Comparison of ENCODE assay signal across 16 cellular contexts in the genomic region with DNA sequence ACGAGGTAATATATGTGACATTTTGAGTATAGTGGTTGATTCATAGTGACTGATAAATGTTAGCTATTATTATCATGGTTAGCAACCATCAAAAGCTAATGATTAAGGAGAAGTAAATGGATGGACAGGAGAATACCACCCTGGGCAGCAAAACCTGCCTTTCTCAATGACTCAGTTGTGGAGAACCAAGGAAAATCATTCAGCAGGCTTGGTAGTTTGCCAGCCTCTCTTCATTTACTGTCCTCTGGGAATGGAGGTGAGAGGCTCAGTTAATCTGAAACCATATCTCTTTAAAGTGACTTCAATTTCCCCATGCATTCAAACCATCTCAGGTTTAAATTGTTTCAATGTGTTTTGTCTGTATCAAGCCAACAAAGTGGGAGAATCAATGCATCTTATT. TPM values are rescaled to one million over a fixed set of nuclear protein-coding genes. Genes with fewer than 3 reads are reported as not detected.
A peak's percentile ranks its signal among the peaks of the same experiment; 100 is the strongest.
DNase-seq lines count a peak whose midpoint lies in the region; ATAC-seq and TF ChIP-seq lines count a peak whose summit lies in the region.
"Had no signal": no experiment of that assay in that cellular context is flagged by ENCODE, and none has a peak within 500 bp of the region (broad histone marks: within the 10 kb centered on the region; RNA-seq: fewer than 3 reads in every experiment).

No MANE protein-coding gene starts in this region.

- no peaks in the 10 kb centered on the region for H3K36me3 ChIP-seq in smooth muscle cell (ENCODE audit: low read depth)
- H3K36me3 ChIP-seq: ascending aorta, thoracic aorta had no signal

- H3K4me2 ChIP-seq in smooth muscle cell: no peak overlapping the region

- no peaks in the 10 kb centered on the region for H3K79me2 ChIP-seq in smooth muscle cell (ENCODE audit: low read depth)

- no peak overlapping the region for H3K27ac Mint-ChIP-seq in T-helper 17 cell
- H3K27ac Mint-ChIP-seq: activated CD8-positive, alpha-beta memory T cell treated with anti-CD3 and anti-CD28 coated beads, Interleukin-2, amount 10 ng/mL, durations not matched to agents 7 days and 5 days; nephron had no signal

- H4K20me1 ChIP-seq in smooth muscle cell (ENCODE audit: low read depth): no peaks in the 10 kb centered on the region

- 97% methylated on average over 1 of the region's 1 CpG for WGBS in smooth muscle cell (ENCODE audit: low lambda C conversion rate)

- no peaks in the 10 kb centered on the region for H3K27me3 ChIP-seq in smooth muscle cell (ENCODE audit: low read depth)
- H3K27me3 ChIP-seq: ascending aorta had no signal

- no peaks in the 10 kb centered on the region for H3K4me1 Mint-ChIP-seq in T-helper 17 cell
- H3K4me1 Mint-ChIP-seq: activated CD8-positive, alpha-beta memory T cell treated with anti-CD3 and anti-CD28 coated beads, Interleukin-2, amount 10 ng/mL, durations not matched to agents 7 days and 5 days had no signal

- DNase-seq in NCI-H2196 (lab: John Stamatoyannopoulos, UW; ENCODE audit: unreplicated experiment) (peak; percentile 54), NCI-H2196 treated with DMSO at 0.1 percent for 48 hours (lab: John Stamatoyannopoulos, UW; ENCODE audit: unreplicated experiment) (no peak), NCI-H2029 treated with DMSO at 0.1 percent for 48 hours (lab: John Stamatoyannopoulos, UW) (peak; percentile 42), astrocyte of the spinal cord (ENCODE audit: low read depth, low spot score) (peak; percentile 26), smooth muscle cell (lab: John Stamatoyannopoulos, UW; ENCODE audit: unreplicated experiment) (no peak), T-helper 17 cell (no peak), DMS53 treated with DMSO at 0.1 percent for 48 hours (lab: John Stamatoyannopoulos, UW; ENCODE audit: unreplicated experiment) (no peak)
- no peak for DNase-seq in NK-92 treated with Interleukin-12 subunit alpha and Interleukin-12 subunit beta, amount 100 ng/mL, for 24 hours (lab: John Stamatoyannopoulos, UW)
- DNase-seq: activated CD4-positive, CD25-positive, alpha-beta regulatory T cell; activated CD8-positive, alpha-beta memory T cell treated with anti-CD3 and anti-CD28 coated beads, Interleukin-2, amount 10 ng/mL, durations not matched to agents 7 days and 5 days; activated gamma-delta T cell; NCI-H510A treated with DMSO at 0.1 percent for 48 hours had no signal

- TF ChIP-seq CTCF in astrocyte of the spinal cord (IDR thresholded peaks at IDR 0.05; ENCODE audit: low read depth, low read length) (no peak), smooth muscle cell (IDR thresholded peaks at IDR 0.05; ENCODE audit: borderline replicate concordance, insufficient read depth, poor library complexity, severe bottlenecking) (no peak)

- peak overlapping the region; percentile 9 for H2AFZ ChIP-seq in smooth muscle cell (ENCODE audit: low read depth)

- no peak overlapping the region for H3K9ac ChIP-seq in smooth muscle cell (ENCODE audit: low read depth)

- peaks cover 40% of the 10 kb centered on the region for H3K27me3 Mint-ChIP-seq in T-helper 17 cell

- H3F3A ChIP-seq in smooth muscle cell (ENCODE audit: low read depth): peaks cover 9% of the 10 kb centered on the region

- H3K27ac ChIP-seq in smooth muscle cell (ENCODE audit: low read depth): no peak overlapping the region
- H3K27ac ChIP-seq: ascending aorta, thoracic aorta had no signal

- peaks cover 3% of the 10 kb centered on the region for H3K36me3 Mint-ChIP-seq in T-helper 17 cell (ENCODE audit: low read depth)
- H3K36me3 Mint-ChIP-seq: activated CD8-positive, alpha-beta memory T cell treated with anti-CD3 and anti-CD28 coated beads, Interleukin-2, amount 10 ng/mL, durations not matched to agents 7 days and 5 days had no signal

- H3K4me1 ChIP-seq in smooth muscle cell (ENCODE audit: low read depth): peaks cover 18% of the 10 kb centered on the region
- H3K4me1 ChIP-seq: ascending aorta had no signal

- ATAC-seq in T-helper 17 cell: no peak
- ATAC-seq: activated CD8-positive, alpha-beta memory T cell treated with anti-CD3 and anti-CD28 coated beads, Interleukin-2, amount 10 ng/mL, durations not matched to agents 7 days and 5 days had no signal

- H3K4me3 Mint-ChIP-seq in T-helper 17 cell: no peak overlapping the region
- H3K4me3 Mint-ChIP-seq: activated CD8-positive, alpha-beta memory T cell treated with anti-CD3 and anti-CD28 coated beads, Interleukin-2, amount 10 ng/mL, durations not matched to agents 7 days and 5 days; nephron had no signal

- in situ Hi-C loops in astrocyte of the spinal cord (cut with HindIII; ENCODE audit: low sequenced_read_pairs): no loop called here

- no peak overlapping the region for H3K4me3 ChIP-seq in astrocyte of the spinal cord (ENCODE audit: low read depth, low read length)
- H3K4me3 ChIP-seq in smooth muscle cell: no peak overlapping the region
- H3K4me3 ChIP-seq: ascending aorta, thoracic aorta had no signal

- no peaks in the 10 kb centered on the region for H3K9me3 ChIP-seq in smooth muscle cell (replicated peaks; ENCODE audit: low read depth)
- no peaks in the 10 kb centered on the region for H3K9me3 ChIP-seq in T-helper 17 cell (ENCODE audit: control insufficient read depth, low read length, poor library complexity, severe bottlenecking)
- H3K9me3 ChIP-seq: ascending aorta, thoracic aorta had no signal

RNA-seq across cellular contexts. Expression of a gene that starts 2.8 kb away (rescaled TPM):
- 0.40 and 0.58 TPM in 2 replicates for total RNA-seq in smooth muscle cell
- polyA plus RNA-seq in smooth muscle cell: 0.37 and 0.86 TPM in 2 replicates
- total RNA-seq in T-helper 17 cell: not detected
- total RNA-seq: activated CD8-positive, alpha-beta memory T cell treated with anti-CD3 and anti-CD28 coated beads, Interleukin-2, amount 10 ng/mL, durations not matched to agents 7 days and 5 days; T-helper 1 cell treated with Interleukin-12 subunit alpha and Interleukin-12 subunit beta and Interleukin-4 antibody, amounts not matched to agents 30 ng/mL and 1 ng/mL, for 36 hours had no signal

RNA-seq across cellular contexts. Expression of a gene that starts 46.8 kb away (rescaled TPM):
- total RNA-seq in smooth muscle cell (113 and 134 TPM in 2 replicates), T-helper 17 cell (under 1 TPM in 1 of 2 donors, not detected in 1; 0.83 TPM)
- polyA plus RNA-seq in smooth muscle cell: 37.5 and 83.3 TPM in 2 replicates
- total RNA-seq: activated CD8-positive, alpha-beta memory T cell treated with anti-CD3 and anti-CD28 coated beads, Interleukin-2, amount 10 ng/mL, durations not matched to agents 7 days and 5 days had no signal

Comparison
In these comparisons a context has a peak if more than half of its experiments do, and no peak if none do; other contexts are left out.
1. DNase-seq: peak in NCI-H2196 (single experiment), NCI-H2029 treated with DMSO at 0.1 percent for 48 hours (single experiment) and astrocyte of the spinal cord (single experiment); none in NCI-H2196 treated with DMSO at 0.1 percent for 48 hours (single experiment), smooth muscle cell (single experiment), T-helper 17 cell (0 of 3), NK-92 treated with Interleukin-12 subunit alpha and Interleukin-12 subunit beta, amount 100 ng/mL, for 24 hours (single experiment) and DMS53 treated with DMSO at 0.1 percent for 48 hours (single experiment).
2. RNA of a gene that starts 46.8 kb away (total RNA-seq): 113 to 134 TPM in smooth muscle cell; 0.83 TPM in T-helper 17 cell; every median in the first group is over 10 times any median in the second.